1 cellular context compared by ENCODE assay signal in genomic region chr5:37370864-37371726, GRCh38.
A peak's percentile ranks its signal among the peaks of the same experiment; 100 is the strongest.
TF ChIP-seq lines count a peak whose summit lies in the region.

NUP155 (minus strand) TSS chr5:37371106; CDS start chr5:37370977, 129 bp downstream.

TF ChIP-seq in GM12878, 131 proteins besides CTCF, POLR2A, EP300 and RAD21 (continued from another document):
- TF ChIP-seq, protein P1, sequence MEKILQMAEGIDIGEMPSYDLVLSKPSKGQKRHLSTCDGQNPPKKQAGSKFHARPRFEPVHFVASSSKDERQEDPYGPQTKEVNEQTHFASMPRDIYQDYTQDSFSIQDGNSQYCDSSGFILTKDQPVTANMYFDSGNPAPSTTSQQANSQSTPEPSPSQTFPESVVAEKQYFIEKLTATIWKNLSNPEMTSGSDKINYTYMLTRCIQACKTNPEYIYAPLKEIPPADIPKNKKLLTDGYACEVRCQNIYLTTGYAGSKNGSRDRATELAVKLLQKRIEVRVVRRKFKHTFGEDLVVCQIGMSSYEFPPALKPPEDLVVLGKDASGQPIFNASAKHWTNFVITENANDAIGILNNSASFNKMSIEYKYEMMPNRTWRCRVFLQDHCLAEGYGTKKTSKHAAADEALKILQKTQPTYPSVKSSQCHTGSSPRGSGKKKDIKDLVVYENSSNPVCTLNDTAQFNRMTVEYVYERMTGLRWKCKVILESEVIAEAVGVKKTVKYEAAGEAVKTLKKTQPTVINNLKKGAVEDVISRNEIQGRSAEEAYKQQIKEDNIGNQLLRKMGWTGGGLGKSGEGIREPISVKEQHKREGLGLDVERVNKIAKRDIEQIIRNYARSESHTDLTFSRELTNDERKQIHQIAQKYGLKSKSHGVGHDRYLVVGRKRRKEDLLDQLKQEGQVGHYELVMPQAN (conservative IDR thresholded peaks at IDR 0.05): peak; percentile 91
- no peak; the same call in 1 of the 2 replicates for TF ChIP-seq ZNF207 (IDR thresholded peaks at IDR 0.05; ENCODE audit: borderline replicate concordance)
- peak; percentile 91 for TF ChIP-seq PML (IDR thresholded peaks at IDR 0.05; ENCODE audit: low read length)
